Comparison of ENCODE assay signal across 9 cellular contexts in genomic region chr19:47778954-47779351, GRCh38. TPM values are rescaled to one million over a fixed set of nuclear protein-coding genes. Genes with fewer than 3 reads are reported as not detected.
DNase-seq lines count a peak whose midpoint lies in the region; ATAC-seq, FAIRE-seq and TF ChIP-seq lines count a peak whose summit lies in the region.
"Had no signal": no experiment of that assay in that cellular context is flagged by ENCODE, and none has a peak within 500 bp of the region (broad histone marks: within the 10 kb centered on the region; RNA-seq: fewer than 3 reads in every experiment).

No MANE protein-coding gene starts in this region.

- intact Hi-C loops in K562 (cut with micrococcal nuclease), result no loop called here
- intact Hi-C loops in spleen (cut with DNase I; ENCODE audit: low total_unique reads), result no loop called here

- CTCF ChIA-PET in K562 (lab: Yijun Ruan, JAX; ENCODE audit: low intra/inter-chr PET ratio), result interaction anchor here (1.5 kb wide), 1 partner anchor 10 kb away, joined by 7 read pairs; no protein-coding TSS in a partner anchor

- peak in 1 of 3 donors; percentile 23 for DNase-seq in CD4-positive, CD25-positive, alpha-beta regulatory T cell
- DNase-seq in K562 (ENCODE audit: extremely low read depth in 1 of 4, low spot score in 3 of 4) (peak in 1 of 4 experiments; percentile 49), immature natural killer cell (no peak), spleen (no peak), NCI-H146 (lab: John Stamatoyannopoulos, UW) (no peak), AG08396 (ENCODE audit: low spot score) (no peak)

- TSS peak; percentile 77 for BruUV-seq in K562 (replicated peaks; lab: Mats Ljungman, UMichigan)

- H4K20me1 ChIP-seq in KMS-11 (ENCODE audit: insufficient read depth) (no peaks in the 10 kb centered on the region), K562 (replicated peaks; ENCODE audit: control insufficient read depth, insufficient read depth, low read length) (no peaks in the 10 kb centered on the region)

- POLR2A ChIA-PET in K562 (lab: Yijun Ruan, JAX), result no interaction called here

- peak overlapping the region; percentile 82 for H3K27ac ChIP-seq in CD4-positive, CD25-positive, alpha-beta regulatory T cell (ENCODE audit: insufficient read depth, low read length, poor library complexity, severe bottlenecking)
- H3K27ac ChIP-seq in KMS-11 (no peak overlapping the region), K562 (ENCODE audit: extremely low read depth, low read depth, low read length) (peak overlapping the region; percentile 96), spleen (peak overlapping the region; percentile 92 to 99 (median 97))

- TF ChIP-seq RAD21 in K562 (CRISPR knock-in tag; conservative IDR thresholded peaks at IDR 0.05 in 1 of 2, IDR thresholded peaks at IDR 0.05 in 1 of 2), result no peak

- TF ChIP-seq EP300 in K562 (IDR thresholded peaks at IDR 0.05; ENCODE audit: low read length), result no peak

- H3K4me2 ChIP-seq in KMS-11, result peak overlapping the region; percentile 90
- peak overlapping the region; percentile 84 for H3K4me2 ChIP-seq in K562 (ENCODE audit: insufficient read depth, low read length)

- H3K4me3 Mint-ChIP-seq in CD4-positive, CD25-positive, alpha-beta regulatory T cell, result peak overlapping the region; percentile 95 to 99 (median 98)
- peak overlapping the region; percentile 93 to 96 (median 96) for H3K4me3 Mint-ChIP-seq in immature natural killer cell

- peaks cover 3% of the 10 kb centered on the region for H3K9me1 ChIP-seq in K562 (ENCODE audit: control insufficient read depth, insufficient read depth, low read length)

- no peaks in the 10 kb centered on the region for H3K9me3 ChIP-seq in CD4-positive, CD25-positive, alpha-beta regulatory T cell (ENCODE audit: control insufficient read depth in 2 of 2, low read length in 2 of 2)
- H3K9me3 ChIP-seq in K562 (replicated peaks; ENCODE audit: control insufficient read depth, insufficient read depth, low read depth, low read length), result no peaks in the 10 kb centered on the region
- H3K9me3 ChIP-seq in spleen, result no peaks in the 10 kb centered on the region

- peak; percentile 71 for FAIRE-seq in K562 (lab: Jason Lieb, UNC)

- peaks cover 17% of the 10 kb centered on the region for H3K36me3 Mint-ChIP-seq in CD4-positive, CD25-positive, alpha-beta regulatory T cell
- H3K36me3 Mint-ChIP-seq in immature natural killer cell, result peaks cover 0 to 10% (median 6%) of the 10 kb centered on the region in 3 donors

- peaks cover 4% of the 10 kb centered on the region for H3K27me3 Mint-ChIP-seq in CD4-positive, CD25-positive, alpha-beta regulatory T cell
- H3K27me3 Mint-ChIP-seq in immature natural killer cell (ENCODE audit: low read depth in 3 of 3), result peaks cover 1 to 4% (median 2%) of the 10 kb centered on the region in 3 donors

- TF ChIP-seq POLR2A in K562 (conservative IDR thresholded peaks at IDR 0.05) (no peak), spleen (IDR thresholded peaks at IDR 0.05) (no peak)

- no peaks in the 10 kb centered on the region for H3K27me3 ChIP-seq in CD4-positive, CD25-positive, alpha-beta regulatory T cell (ENCODE audit: control insufficient read depth, insufficient read depth, low read length)
- H3K27me3 ChIP-seq in KMS-11 (ENCODE audit: insufficient read depth, low read depth) (no peaks in the 10 kb centered on the region), K562 (ENCODE audit: control insufficient read depth in 2 of 2, insufficient read depth in 2 of 2, low read length in 2 of 2) (no peaks in the 10 kb centered on the region), spleen (replicated peaks in 1 of 7) (no peaks in the 10 kb centered on the region)

- H3K9me3 Mint-ChIP-seq in CD4-positive, CD25-positive, alpha-beta regulatory T cell, result no peaks in the 10 kb centered on the region
- H3K9me3 Mint-ChIP-seq in immature natural killer cell, result no peaks in the 10 kb centered on the region

- H3K4me1 ChIP-seq in CD4-positive, CD25-positive, alpha-beta regulatory T cell (ENCODE audit: control insufficient read depth, insufficient read depth, low read length, poor library complexity, severe bottlenecking), result peaks cover 27% of the 10 kb centered on the region
- peaks cover 11% of the 10 kb centered on the region for H3K4me1 ChIP-seq in KMS-11 (ENCODE audit: low read depth, poor library complexity, severe bottlenecking)
- H3K4me1 ChIP-seq in K562 (replicated peaks in 1 of 2; ENCODE audit: control insufficient read depth in 2 of 2, insufficient read depth in 2 of 2, low read length in 2 of 2), result peaks cover 11 to 29% of the 10 kb centered on the region in 2 experiments; a peak in 3 of 5 replicates
- peaks cover 12 to 57% (median 41%) of the 10 kb centered on the region in 6 donors for H3K4me1 ChIP-seq in spleen

- peaks cover 11% of the 10 kb centered on the region; the same call in 1 of the 2 replicates for H3K79me2 ChIP-seq in KMS-11 (ENCODE audit: insufficient read depth, low read depth)
- peaks cover 25% of the 10 kb centered on the region for H3K79me2 ChIP-seq in K562 (ENCODE audit: control insufficient read depth, insufficient read depth, low read length)

- no peak for TF ChIP-seq CTCF in KMS-11 (conservative IDR thresholded peaks at IDR 0.05; ENCODE audit: low read depth, low read length)
- TF ChIP-seq CTCF in K562 (IDR thresholded peaks at IDR 0.05 in 2 of 3, conservative IDR thresholded peaks at IDR 0.05 in 1 of 3; ENCODE audit: insufficient read depth in 2 of 3, low read depth in 1 of 3, low read length in 3 of 3), result no peak
- no peak for TF ChIP-seq CTCF in spleen (IDR thresholded peaks at IDR 0.05 in 8 of 11, conservative IDR thresholded peaks at IDR 0.05 in 3 of 11)

- H3K4me1 Mint-ChIP-seq in CD4-positive, CD25-positive, alpha-beta regulatory T cell, result peaks cover 0 to 52% (median 21%) of the 10 kb centered on the region in 4 donors
- H3K4me1 Mint-ChIP-seq in immature natural killer cell, result peaks cover 27 to 33% of the 10 kb centered on the region in 2 donors

- peaks cover 8% of the 10 kb centered on the region for H3K36me3 ChIP-seq in CD4-positive, CD25-positive, alpha-beta regulatory T cell (ENCODE audit: control insufficient read depth, insufficient read depth, low read length)
- no peaks in the 10 kb centered on the region for H3K36me3 ChIP-seq in KMS-11 (ENCODE audit: insufficient read depth)
- peaks cover 28% of the 10 kb centered on the region; the same call in 2 of the 3 replicates for H3K36me3 ChIP-seq in K562 (ENCODE audit: control insufficient read depth, insufficient read depth, low read length)
- H3K36me3 ChIP-seq in spleen, result peaks cover 0 to 39% (median 17%) of the 10 kb centered on the region in 6 donors

- 0% methylated on average over 12 of the region's 20 CpGs for WGBS in K562 (ENCODE audit: insufficient coverage, low coverage, missing lambda C conversion rate)
- WGBS in spleen, 5 donors, result 0 to 3% (median 2%) methylated on average over 10 to 20 of the region's 20 CpGs

- peak overlapping the region; percentile 93 to 98 (median 97) for H3K27ac Mint-ChIP-seq in CD4-positive, CD25-positive, alpha-beta regulatory T cell
- H3K27ac Mint-ChIP-seq in immature natural killer cell, result peak overlapping the region; percentile 86 to 93 (median 90)

- in situ Hi-C loops in K562 (cut with MboI), result no loop called here

- no peak for ATAC-seq in CD4-positive, CD25-positive, alpha-beta regulatory T cell (ENCODE audit: low read depth in 2 of 2)
- ATAC-seq in K562 (peak; percentile 56), HG02885 (IDR thresholded peaks at IDR 0.05; ENCODE audit: poor library complexity, unreplicated experiment) (no peak)

- peak overlapping the region; percentile 84 for H3K4me3 ChIP-seq in CD4-positive, CD25-positive, alpha-beta regulatory T cell (ENCODE audit: low read depth, low read length)
- H3K4me3 ChIP-seq in KMS-11 (IDR thresholded peaks at IDR 0.05; ENCODE audit: insufficient read depth, low read depth, low read length) (no peak overlapping the region), K562 (peak overlapping the region; percentile 95), spleen (peak overlapping the region; percentile 74 to 99 (median 85))

- H2AFZ ChIP-seq in KMS-11 (ENCODE audit: low read depth) (peak overlapping the region; percentile 81), K562 (ENCODE audit: low read depth, low read length) (peak overlapping the region; percentile 96)

- peak overlapping the region; percentile 89; the same call in 1 of the 2 replicates for H3K9ac ChIP-seq in KMS-11
- H3K9ac ChIP-seq in K562 (ENCODE audit: insufficient read depth in 1 of 2, low read depth in 2 of 2, low read length in 2 of 2), result peak overlapping the region; percentile 94 to 100

RNA-seq across cellular contexts. Expression of gene SELENOW, which starts 0.5 kb away (rescaled TPM):
- 119 TPM for total RNA-seq in CD4-positive, CD25-positive, alpha-beta regulatory T cell
- polyA plus RNA-seq in CD4-positive, CD25-positive, alpha-beta regulatory T cell, result 100 to 1,000 TPM; 345 to 422 (median 391) TPM
- total RNA-seq in K562 (2011; cell fraction: chromatin; rRNA removed; ENCODE audit: low replicate concordance), result 41.1 and 91.2 TPM in 2 replicates
- total RNA-seq in K562 (2011; cell fraction: nucleolus; rRNA removed), result 75.2 and 79.4 TPM in 2 replicates
- 97.1 and 146 TPM in 2 replicates for total RNA-seq in K562 (2011; cell fraction: nucleoplasm; rRNA removed)
- total RNA-seq in K562 (2014; rRNA removed), result 191 and 212 TPM in 2 replicates
- total RNA-seq in K562 (2014; rRNA removed; fragmentation: Illumina TruSeq; extraction: Trizol), result 78.3 and 95.2 TPM in 2 replicates
- 168 and 181 TPM in 2 replicates for total RNA-seq in K562 (2015; rRNA removed; fragmentation: Illumina TruSeq; extraction: Trizol)
- 91.9 and 103 TPM in 2 replicates for total RNA-seq in K562 (2021)
- polyA plus RNA-seq in K562 (2011; rRNA removed), result 118 and 125 TPM in 2 replicates
- polyA plus RNA-seq in K562 (2011; cell fraction: cytosol; rRNA removed), result 146 and 188 TPM in 2 replicates
- 94.7 and 118 TPM in 2 replicates for polyA plus RNA-seq in K562 (2011; cell fraction: nucleus; rRNA removed)
- 63.8 and 102 TPM in 2 replicates for polyA plus RNA-seq in K562 (2012)
- 117 and 153 TPM in 2 replicates for polyA plus RNA-seq in K562 (2014; fragmentation: Illumina TruSeq; extraction: Trizol)
- 100 to 1,000 TPM; 268 to 279 TPM for polyA plus RNA-seq in K562 (2014; fragmentation: Nextera tagmentation; extraction: Ambion mirVana)
- polyA plus RNA-seq in K562 (2014; rRNA removed), result 156 and 183 TPM in 2 replicates
- 20.4 and 23.9 TPM in 2 replicates for polyA minus RNA-seq in K562 (2011; rRNA and poly(A)+ RNA removed)
- 24.2 and 24.3 TPM in 2 replicates for polyA minus RNA-seq in K562 (2011; cell fraction: cytosol; rRNA and poly(A)+ RNA removed)
- polyA minus RNA-seq in K562 (2011; cell fraction: nucleus; rRNA and poly(A)+ RNA removed), result 17.6 and 19.3 TPM in 2 replicates
- 100 to 1,000 TPM; 294 to 618 (median 368) TPM for polyA plus RNA-seq in immature natural killer cell
- total RNA-seq in spleen, result 100 to 1,000 TPM; 137 to 455 (median 301) TPM
- polyA plus RNA-seq in spleen, result 100 to 1,000 TPM; 270 to 592 (median 358) TPM

RNA-seq across cellular contexts. Expression of gene TPRX1, which starts 25.4 kb away (rescaled TPM):
- total RNA-seq in CD4-positive, CD25-positive, alpha-beta regulatory T cell, result not detected
- not detected for polyA plus RNA-seq in CD4-positive, CD25-positive, alpha-beta regulatory T cell
- not detected in 2 replicates for total RNA-seq in K562 (2011; cell fraction: chromatin; rRNA removed; ENCODE audit: low replicate concordance)
- total RNA-seq in K562 (2011; cell fraction: nucleolus; rRNA removed), result not detected in 2 replicates
- total RNA-seq in K562 (2011; cell fraction: nucleoplasm; rRNA removed), result not detected in 2 replicates
- total RNA-seq in K562 (2014; rRNA removed) (not detected in 2 replicates), K562 (2014; rRNA removed; fragmentation: Illumina TruSeq; extraction: Trizol) (not detected in 2 replicates), K562 (2015; rRNA removed; fragmentation: Illumina TruSeq; extraction: Trizol) (not detected in 2 replicates), K562 (2021) (not detected in 2 replicates), spleen (not detected)
- polyA plus RNA-seq in K562 (2011; rRNA removed) (not detected in 2 replicates), K562 (2014; fragmentation: Illumina TruSeq; extraction: Trizol) (not detected in 2 replicates), K562 (2014; fragmentation: Nextera tagmentation; extraction: Ambion mirVana) (not detected), K562 (2014; rRNA removed) (not detected in 2 replicates), immature natural killer cell (not detected), spleen (not detected)
- not detected in 2 replicates for polyA plus RNA-seq in K562 (2011; cell fraction: cytosol; rRNA removed)
- polyA plus RNA-seq in K562 (2011; cell fraction: nucleus; rRNA removed), result not detected in 2 replicates
- polyA plus RNA-seq in K562 (2012), result not detected in 2 replicates
- not detected in 2 replicates for polyA minus RNA-seq in K562 (2011; rRNA and poly(A)+ RNA removed)
- polyA minus RNA-seq in K562 (2011; cell fraction: cytosol; rRNA and poly(A)+ RNA removed), result not detected in 2 replicates
- not detected in 2 replicates for polyA minus RNA-seq in K562 (2011; cell fraction: nucleus; rRNA and poly(A)+ RNA removed)
- total RNA-seq: HT1080 had no signal

RNA-seq across cellular contexts. Expression of gene NOP53, which starts 33.6 kb away (rescaled TPM):
- total RNA-seq in CD4-positive, CD25-positive, alpha-beta regulatory T cell, result 701 TPM
- 100 to 1,000 TPM; 168 to 353 (median 217) TPM for polyA plus RNA-seq in CD4-positive, CD25-positive, alpha-beta regulatory T cell
- 71.9 and 141 TPM in 2 replicates for total RNA-seq in K562 (2011; cell fraction: chromatin; rRNA removed; ENCODE audit: low replicate concordance)
- total RNA-seq in K562 (2011; cell fraction: nucleolus; rRNA removed), result 125 and 129 TPM in 2 replicates
- total RNA-seq in K562 (2011; cell fraction: nucleoplasm; rRNA removed), result 105 and 135 TPM in 2 replicates
- total RNA-seq in K562 (2014; rRNA removed), result 254 and 304 TPM in 2 replicates
- total RNA-seq in K562 (2014; rRNA removed; fragmentation: Illumina TruSeq; extraction: Trizol), result 97.1 and 111 TPM in 2 replicates
- total RNA-seq in K562 (2015; rRNA removed; fragmentation: Illumina TruSeq; extraction: Trizol), result 139 and 145 TPM in 2 replicates
- 207 and 231 TPM in 2 replicates for total RNA-seq in K562 (2021)
- 146 and 189 TPM in 2 replicates for polyA plus RNA-seq in K562 (2011; rRNA removed)
- polyA plus RNA-seq in K562 (2011; cell fraction: cytosol; rRNA removed), result 121 and 183 TPM in 2 replicates
- 86.3 and 109 TPM in 2 replicates for polyA plus RNA-seq in K562 (2011; cell fraction: nucleus; rRNA removed)
- polyA plus RNA-seq in K562 (2012), result 423 and 620 TPM in 2 replicates
- polyA plus RNA-seq in K562 (2014; fragmentation: Illumina TruSeq; extraction: Trizol), result 113 and 268 TPM in 2 replicates
- polyA plus RNA-seq in K562 (2014; fragmentation: Nextera tagmentation; extraction: Ambion mirVana), result 1 to 10 TPM; 6.5 to 7.0 TPM
- 257 and 274 TPM in 2 replicates for polyA plus RNA-seq in K562 (2014; rRNA removed)
- polyA minus RNA-seq in K562 (2011; rRNA and poly(A)+ RNA removed), result 48.0 and 49.6 TPM in 2 replicates
- 107 and 130 TPM in 2 replicates for polyA minus RNA-seq in K562 (2011; cell fraction: cytosol; rRNA and poly(A)+ RNA removed)
- polyA minus RNA-seq in K562 (2011; cell fraction: nucleus; rRNA and poly(A)+ RNA removed), result 35.7 and 49.4 TPM in 2 replicates
- 100 to 1,000 TPM in 2 of 3 donors, 10 to 100 TPM in 1; 72.0 to 234 (median 101) TPM for polyA plus RNA-seq in immature natural killer cell
- 100 to 1,000 TPM; 280 to 442 (median 379) TPM for total RNA-seq in spleen
- 100 to 1,000 TPM; 709 to 858 (median 815) TPM for polyA plus RNA-seq in spleen

RNA-seq across cellular contexts. Expression of gene CRX, which starts 42.8 kb away (rescaled TPM):
- not detected for total RNA-seq in CD4-positive, CD25-positive, alpha-beta regulatory T cell
- polyA plus RNA-seq in CD4-positive, CD25-positive, alpha-beta regulatory T cell, result not detected
- total RNA-seq in K562 (2011; cell fraction: chromatin; rRNA removed; ENCODE audit: low replicate concordance), result not detected in 2 replicates
- not detected in 2 replicates for total RNA-seq in K562 (2011; cell fraction: nucleolus; rRNA removed)
- not detected in 2 replicates for total RNA-seq in K562 (2011; cell fraction: nucleoplasm; rRNA removed)
- total RNA-seq in K562 (2014; rRNA removed) (not detected in 2 replicates), K562 (2014; rRNA removed; fragmentation: Illumina TruSeq; extraction: Trizol) (not detected in 2 replicates), K562 (2015; rRNA removed; fragmentation: Illumina TruSeq; extraction: Trizol) (not detected in 2 replicates), K562 (2021) (not detected in 2 replicates), spleen (under 1 TPM in 1 of 7 donors, not detected in 6; 0.09 TPM)
- polyA plus RNA-seq in K562 (2011; rRNA removed) (not detected in 2 replicates), K562 (2014; fragmentation: Illumina TruSeq; extraction: Trizol) (not detected in 2 replicates), K562 (2014; fragmentation: Nextera tagmentation; extraction: Ambion mirVana) (under 1 TPM in 1 of 2 experiments, not detected in 1; 0.01 TPM), K562 (2014; rRNA removed) (not detected in 2 replicates), immature natural killer cell (not detected), spleen (not detected)
- not detected in 2 replicates for polyA plus RNA-seq in K562 (2011; cell fraction: cytosol; rRNA removed)
- polyA plus RNA-seq in K562 (2011; cell fraction: nucleus; rRNA removed), result not detected in 2 replicates
- 0.01 and 0.04 TPM in 2 replicates for polyA plus RNA-seq in K562 (2012)
- not detected in 2 replicates for polyA minus RNA-seq in K562 (2011; rRNA and poly(A)+ RNA removed)
- not detected in 2 replicates for polyA minus RNA-seq in K562 (2011; cell fraction: cytosol; rRNA and poly(A)+ RNA removed)
- not detected in 2 replicates for polyA minus RNA-seq in K562 (2011; cell fraction: nucleus; rRNA and poly(A)+ RNA removed)
- total RNA-seq: HT1080 had no signal
